14 cellular contexts compared by ENCODE assay signal in genomic region chr2:163573652-163574051, GRCh38.
DNase-seq lines count a peak whose midpoint lies in the region; ATAC-seq and TF ChIP-seq lines count a peak whose summit lies in the region.
"Had no signal": no experiment of that assay in that cellular context is flagged by ENCODE, and none has a peak within 500 bp of the region (broad histone marks: within the 10 kb centered on the region; RNA-seq: fewer than 3 reads in every experiment).

No MANE protein-coding gene starts in this region.

- peak overlapping the region; percentile 30 for H3K4me2 ChIP-seq in trophoblast cell (ENCODE audit: low read length)
- no peak overlapping the region for H3K4me2 ChIP-seq in SK-N-SH
- H3K4me2 ChIP-seq: BLaER1 had no signal

- no peaks in the 10 kb centered on the region for H3K9me3 ChIP-seq in trophoblast cell (ENCODE audit: insufficient read depth, low read depth, low read length)
- H3K9me3 ChIP-seq in SK-N-SH: no peaks in the 10 kb centered on the region
- H3K9me3 ChIP-seq: BLaER1 had no signal

- no peak overlapping the region for H4K91ac ChIP-seq in trophoblast cell (ENCODE audit: low read depth, low read length)

- no peak overlapping the region for H3K4ac ChIP-seq in trophoblast cell (ENCODE audit: low read depth, low read length)

- H3K14ac ChIP-seq in trophoblast cell (ENCODE audit: low read length): no peak overlapping the region

- CTCF ChIA-PET in SK-N-SH (lab: Yijun Ruan, JAX): no interaction called here

- H3K4me3 ChIP-seq in epithelial cell of esophagus (ENCODE audit: low read length): no peak overlapping the region
- no peak overlapping the region for H3K4me3 ChIP-seq in trophoblast cell (ENCODE audit: low read depth, low read length)
- no peak overlapping the region for H3K4me3 ChIP-seq in SK-N-SH (ENCODE audit: low read depth in 2 of 2, low read length in 1 of 2)
- H3K4me3 ChIP-seq: BLaER1, GM12878 had no signal

- H3K36me3 ChIP-seq in trophoblast cell (ENCODE audit: control insufficient read depth in 1 of 2, insufficient read depth in 2 of 2, low read length in 2 of 2) (no peaks in the 10 kb centered on the region), SK-N-SH (replicated peaks in 1 of 2; ENCODE audit: control insufficient read depth in 1 of 2, insufficient read depth in 2 of 2, low read length in 1 of 2) (no peaks in the 10 kb centered on the region)
- H3K36me3 ChIP-seq: BLaER1 had no signal

- DNase-seq in HT-29 (ENCODE audit: low spot score) (peak; percentile 26), NCI-H526 treated with DMSO at 0.1 percent for 48 hours (lab: John Stamatoyannopoulos, UW) (peak; percentile 95), epithelial cell of esophagus (ENCODE audit: low read depth) (peak; percentile 50), trophoblast cell (peak; percentile 38 to 86), SK-N-SH (no peak), GDM1 (lab: John Stamatoyannopoulos, UW) (no peak)
- DNase-seq: 8988T, AML-193, DMS 273 treated with DMSO at 0.1 percent for 48 hours, GOT3, H9 had no signal

- no peaks in the 10 kb centered on the region for H3K79me2 ChIP-seq in trophoblast cell (ENCODE audit: control insufficient read depth, insufficient read depth, low read length, poor library complexity)
- no peaks in the 10 kb centered on the region for H3K79me2 ChIP-seq in SK-N-SH (ENCODE audit: insufficient read depth)

- H4K20me1 ChIP-seq in SK-N-SH (ENCODE audit: insufficient read depth): no peaks in the 10 kb centered on the region
- H4K20me1 ChIP-seq: BLaER1 had no signal

- H3K9ac ChIP-seq in trophoblast cell (ENCODE audit: low read length): no peak overlapping the region
- no peak overlapping the region for H3K9ac ChIP-seq in SK-N-SH
- H3K9ac ChIP-seq: BLaER1 had no signal

- H3K27me3 ChIP-seq in trophoblast cell (ENCODE audit: insufficient read depth, low read length): no peaks in the 10 kb centered on the region
- H3K27me3 ChIP-seq in SK-N-SH (ENCODE audit: insufficient read depth): no peaks in the 10 kb centered on the region
- H3K27me3 ChIP-seq: BLaER1 had no signal

- H3K4me1 ChIP-seq in trophoblast cell (ENCODE audit: control insufficient read depth in 1 of 2, insufficient read depth in 2 of 2, low read length in 2 of 2): no peaks in the 10 kb centered on the region
- H3K4me1 ChIP-seq in SK-N-SH (ENCODE audit: control insufficient read depth in 1 of 2, insufficient read depth in 2 of 2, low read depth in 1 of 2, low read length in 1 of 2): no peaks in the 10 kb centered on the region
- H3K4me1 ChIP-seq: BLaER1 had no signal

- no peak overlapping the region for H4K8ac ChIP-seq in trophoblast cell (ENCODE audit: low read depth, low read length)

- TF ChIP-seq CTCF in epithelial cell of esophagus (IDR thresholded peaks at IDR 0.05; ENCODE audit: insufficient read depth, low read depth, low read length, missing control alignments): no peak
- no peak for TF ChIP-seq CTCF in SK-N-SH (IDR thresholded peaks at IDR 0.05)

- H2AFZ ChIP-seq in trophoblast cell (ENCODE audit: insufficient read depth, low read length, poor library complexity): no peak overlapping the region
- no peak overlapping the region for H2AFZ ChIP-seq in SK-N-SH (ENCODE audit: low read depth)

- H3K9me2 ChIP-seq in SK-N-SH: no peaks in the 10 kb centered on the region

- no peak overlapping the region for H2BK5ac ChIP-seq in trophoblast cell (ENCODE audit: low read depth, low read length, poor library complexity)

- H3K27ac ChIP-seq in trophoblast cell (ENCODE audit: low read depth, low read length) (no peak overlapping the region), SK-N-SH (ENCODE audit: low read depth in 2 of 2, low read length in 1 of 2) (no peak overlapping the region)
- H3K27ac ChIP-seq: BLaER1 had no signal

- no peaks in the 10 kb centered on the region for H3F3A ChIP-seq in SK-N-SH (replicated peaks; ENCODE audit: insufficient read depth)

- TF ChIP-seq RAD21 in SK-N-SH (IDR thresholded peaks at IDR 0.05; ENCODE audit: low read length): no peak

- no peak overlapping the region for H2BK120ac ChIP-seq in trophoblast cell (ENCODE audit: insufficient read depth, low read length, poor library complexity)

- H3K79me1 ChIP-seq in trophoblast cell (ENCODE audit: low read length): no peaks in the 10 kb centered on the region

- ATAC-seq in GM19455 (IDR thresholded peaks at IDR 0.05; ENCODE audit: unreplicated experiment): no peak
- ATAC-seq: GM12878 had no signal

- no peak overlapping the region for H4K12ac ChIP-seq in trophoblast cell (ENCODE audit: low read depth, low read length)

- POLR2A ChIA-PET in SK-N-SH (lab: Yijun Ruan, JAX): no interaction called here

- TF ChIP-seq EP300 in SK-N-SH (IDR thresholded peaks at IDR 0.05; ENCODE audit: borderline replicate concordance in 1 of 2, low read depth in 1 of 2, low read length in 1 of 2): no peak

- H3K18ac ChIP-seq in trophoblast cell (ENCODE audit: low read length): no peak overlapping the region

- H2BK12ac ChIP-seq in trophoblast cell (ENCODE audit: low read length): no peak overlapping the region

- H3K23ac ChIP-seq in trophoblast cell (ENCODE audit: low read length): no peak overlapping the region

- no CpG with 5 or more reads among the region's 1 CpG for WGBS in trophoblast cell (ENCODE audit: extremely low coverage, insufficient coverage, insufficient read length)
- WGBS in SK-N-SH (ENCODE audit: low lambda C conversion rate): 68% methylated on average over 1 of the region's 1 CpG

- H2AK5ac ChIP-seq in trophoblast cell (ENCODE audit: low read length): no peak overlapping the region

TF ChIP-seq in SK-N-SH, 30 proteins besides CTCF, POLR2A, EP300 and RAD21:
- TF ChIP-seq PBX3 (IDR thresholded peaks at IDR 0.05) (no peak), USF2 (IDR thresholded peaks at IDR 0.05; ENCODE audit: borderline replicate concordance, low read depth, low read length) (no peak), CHD2 (IDR thresholded peaks at IDR 0.05; ENCODE audit: low read length, partially characterized antibody) (no peak), FOXM1 (IDR thresholded peaks at IDR 0.05; ENCODE audit: low read depth) (no peak), FOSL2 (IDR thresholded peaks at IDR 0.05; ENCODE audit: borderline replicate concordance, low read depth) (no peak), IRF3 (IDR thresholded peaks at IDR 0.05; ENCODE audit: low read depth, low read length) (no peak), YY1 (IDR thresholded peaks at IDR 0.05; ENCODE audit: low read depth) (no peak), TEAD4 (IDR thresholded peaks at IDR 0.05; ENCODE audit: borderline replicate concordance, insufficient read depth) (no peak), TCF12 (IDR thresholded peaks at IDR 0.05) (no peak), NFIC (IDR thresholded peaks at IDR 0.05; ENCODE audit: borderline replicate concordance) (no peak)

Comparison
In these comparisons a context has a peak if more than half of its experiments do, and no peak if none do; other contexts are left out.
1. DNase-seq: peak in HT-29 (single experiment), NCI-H526 treated with DMSO at 0.1 percent for 48 hours (single experiment), epithelial cell of esophagus (single experiment) and trophoblast cell (2 of 2); none in SK-N-SH (single experiment) and GDM1 (single experiment).